In genomic region chr14:50116986-50117385, GRCh38 we compare ENCODE assay signal across 8 cellular contexts. TPM values are rescaled to one million over a fixed set of nuclear protein-coding genes. Genes with fewer than 3 reads are reported as not detected.
DNase-seq lines count a peak whose midpoint lies in the region; ATAC-seq lines count a peak whose summit lies in the region.

No MANE protein-coding gene starts in this region.

- no peak for ATAC-seq in CD4-positive, CD25-positive, alpha-beta regulatory T cell (ENCODE audit: low read depth in 2 of 2)
- no peak for ATAC-seq in GM18511 (IDR thresholded peaks at IDR 0.05; ENCODE audit: unreplicated experiment)
- ATAC-seq in GM18861 (IDR thresholded peaks at IDR 0.05; ENCODE audit: unreplicated experiment) = no peak
- no peak for ATAC-seq in GM19467 (IDR thresholded peaks at IDR 0.05; ENCODE audit: unreplicated experiment)

- no peak overlapping the region for H3K14ac ChIP-seq in neuronal stem cell (ENCODE audit: low read length)

- no peak for DNase-seq in CD4-positive, CD25-positive, alpha-beta regulatory T cell
- DNase-seq in MG63 (no peak), neuronal stem cell (ENCODE audit: low spot score) (no peak), NCI-H748 treated with DMSO at 0.1 percent for 48 hours (lab: John Stamatoyannopoulos, UW) (no peak)

- H2BK12ac ChIP-seq in neuronal stem cell (ENCODE audit: low read length) = no peak overlapping the region

- H3K27me3 ChIP-seq in CD4-positive, CD25-positive, alpha-beta regulatory T cell (ENCODE audit: control insufficient read depth, insufficient read depth, low read length) = no peaks in the 10 kb centered on the region
- H3K27me3 ChIP-seq in MG63 = no peaks in the 10 kb centered on the region
- H3K27me3 ChIP-seq in duodenal mucosa (ENCODE audit: control insufficient read depth in 1 of 2, insufficient read depth in 2 of 2, low read length in 2 of 2) = no peaks in the 10 kb centered on the region
- no peaks in the 10 kb centered on the region for H3K27me3 ChIP-seq in neuronal stem cell (ENCODE audit: control insufficient read depth in 3 of 3, insufficient read depth in 3 of 3, low read depth in 1 of 3, low read length in 3 of 3)

- peak overlapping the region; percentile 97 to 99 (median 99) for H3K27ac Mint-ChIP-seq in CD4-positive, CD25-positive, alpha-beta regulatory T cell

- no peak overlapping the region for H3K4me2 ChIP-seq in neuronal stem cell (ENCODE audit: insufficient read depth, low read length, poor library complexity, severe bottlenecking)

- H3K4me1 ChIP-seq in CD4-positive, CD25-positive, alpha-beta regulatory T cell (ENCODE audit: control insufficient read depth, insufficient read depth, low read length, poor library complexity, severe bottlenecking) = peaks cover 29% of the 10 kb centered on the region
- peaks cover 10 to 14% of the 10 kb centered on the region in 2 donors for H3K4me1 ChIP-seq in duodenal mucosa (ENCODE audit: control insufficient read depth in 1 of 2, insufficient read depth in 2 of 2, low read length in 2 of 2)
- H3K4me1 ChIP-seq in neuronal stem cell (ENCODE audit: control insufficient read depth in 2 of 2, insufficient read depth in 1 of 2, low read depth in 1 of 2, low read length in 2 of 2) = peaks cover 0 to 3% of the 10 kb centered on the region in 2 donors

- no peak overlapping the region for H2BK120ac ChIP-seq in neuronal stem cell (ENCODE audit: low read depth, low read length)

- peak overlapping the region; percentile 70 to 97 for H3K9ac ChIP-seq in duodenal mucosa (ENCODE audit: low read depth in 1 of 2, low read length in 2 of 2)
- H3K9ac ChIP-seq in neuronal stem cell (ENCODE audit: low read depth, low read length, poor library complexity) = no peak overlapping the region

- peaks cover 2% of the 10 kb centered on the region for H3K79me1 ChIP-seq in neuronal stem cell (ENCODE audit: low read depth, low read length)

- H3K9me3 ChIP-seq in CD4-positive, CD25-positive, alpha-beta regulatory T cell (ENCODE audit: control insufficient read depth in 2 of 2, low read length in 2 of 2) = no peaks in the 10 kb centered on the region
- H3K9me3 ChIP-seq in MG63 (no peaks in the 10 kb centered on the region), duodenal mucosa (ENCODE audit: control insufficient read depth in 1 of 2, low read length in 2 of 2) (no peaks in the 10 kb centered on the region), neuronal stem cell (replicated peaks in 1 of 2; ENCODE audit: control insufficient read depth in 2 of 2, insufficient read depth in 1 of 2, low read depth in 1 of 2, low read length in 2 of 2) (no peaks in the 10 kb centered on the region)

- no peak overlapping the region for H3K18ac ChIP-seq in neuronal stem cell (ENCODE audit: low read length)

- H3K4me3 Mint-ChIP-seq in CD4-positive, CD25-positive, alpha-beta regulatory T cell = peak overlapping the region; percentile 97 to 98 (median 98)

- WGBS in neuronal stem cell (ENCODE audit: extremely low coverage in 2 of 2, insufficient read length in 2 of 2, insufficient replicate concordance in 1 of 2), 2 donors = no CpG with 5 or more reads among the region's 2 CpGs

- H3K36me3 ChIP-seq in CD4-positive, CD25-positive, alpha-beta regulatory T cell (ENCODE audit: control insufficient read depth, insufficient read depth, low read length) = peaks cover 26% of the 10 kb centered on the region
- H3K36me3 ChIP-seq in MG63 = peaks cover 21% of the 10 kb centered on the region
- H3K36me3 ChIP-seq in duodenal mucosa (ENCODE audit: control insufficient read depth in 1 of 2, insufficient read depth in 2 of 2, low read length in 2 of 2) = peaks cover 14 to 32% of the 10 kb centered on the region in 2 donors
- H3K36me3 ChIP-seq in neuronal stem cell (replicated peaks in 1 of 2; ENCODE audit: control insufficient read depth in 2 of 2, insufficient read depth in 2 of 2, low read length in 2 of 2) = peaks cover 10 to 58% of the 10 kb centered on the region in 2 donors

- no peak overlapping the region for H2BK5ac ChIP-seq in neuronal stem cell (ENCODE audit: low read length)

- H3K9me3 Mint-ChIP-seq in CD4-positive, CD25-positive, alpha-beta regulatory T cell = no peaks in the 10 kb centered on the region

- peaks cover 18 to 37% (median 27%) of the 10 kb centered on the region in 4 donors for H3K4me1 Mint-ChIP-seq in CD4-positive, CD25-positive, alpha-beta regulatory T cell

- no peak overlapping the region for H2AK5ac ChIP-seq in neuronal stem cell (ENCODE audit: low read depth, low read length)

- no peak overlapping the region for H3K23ac ChIP-seq in neuronal stem cell (ENCODE audit: low read depth, low read length, poor library complexity)

- H3K27ac ChIP-seq in CD4-positive, CD25-positive, alpha-beta regulatory T cell (ENCODE audit: insufficient read depth, low read length, poor library complexity, severe bottlenecking) = peak overlapping the region; percentile 94
- H3K27ac ChIP-seq in duodenal mucosa (ENCODE audit: low read depth, low read length) (peak overlapping the region; percentile 72), neuronal stem cell (replicated peaks; ENCODE audit: low read length) (no peak overlapping the region)

- no peaks in the 10 kb centered on the region for H3K27me3 Mint-ChIP-seq in CD4-positive, CD25-positive, alpha-beta regulatory T cell

- no peak overlapping the region for H4K91ac ChIP-seq in neuronal stem cell (ENCODE audit: low read depth, low read length, poor library complexity)

- no peak overlapping the region for H2BK15ac ChIP-seq in neuronal stem cell (ENCODE audit: low read length)

- peak overlapping the region; percentile 80 for H2AFZ ChIP-seq in neuronal stem cell (ENCODE audit: low read length)

- peak overlapping the region; percentile 84 for H3K4me3 ChIP-seq in CD4-positive, CD25-positive, alpha-beta regulatory T cell (ENCODE audit: low read depth, low read length)
- peak overlapping the region; percentile 64 for H3K4me3 ChIP-seq in MG63
- peak overlapping the region; percentile 73 to 97 for H3K4me3 ChIP-seq in duodenal mucosa (ENCODE audit: low read depth in 1 of 2, low read length in 2 of 2)
- H3K4me3 ChIP-seq in neuronal stem cell (ENCODE audit: low read length in 2 of 2) = peak overlapping the region in 1 of 2 donors; percentile 79

- no peak overlapping the region for H4K8ac ChIP-seq in neuronal stem cell (ENCODE audit: low read depth, low read length)

- H3K4ac ChIP-seq in neuronal stem cell (ENCODE audit: low read length) = no peak overlapping the region

- H3K36me3 Mint-ChIP-seq in CD4-positive, CD25-positive, alpha-beta regulatory T cell = peaks cover 29% of the 10 kb centered on the region

RNA-seq across cellular contexts. Expression of gene VCPKMT, which starts 0.6 kb away (rescaled TPM):
- total RNA-seq in CD4-positive, CD25-positive, alpha-beta regulatory T cell = 30.0 TPM
- polyA plus RNA-seq in CD4-positive, CD25-positive, alpha-beta regulatory T cell = 10 to 100 TPM in 3 of 4 donors, 1 to 10 TPM in 1; 10.0 to 13.6 (median 12.0) TPM
- total RNA-seq in MG63 (2014; rRNA removed; shearing (Covaris generic); ENCODE audit: low replicate concordance) = 1.3 and 2.3 TPM in 2 replicates
- 9.6 TPM for polyA plus RNA-seq in neuronal stem cell (2013, experiment 1 of 2)
- polyA plus RNA-seq in neuronal stem cell (2013, experiment 2 of 2) = 9.6 TPM
